ENCODE assay signal across 9 cellular contexts in genomic region chrX:81174286-81174685, GRCh38. TPM values are rescaled to one million over a fixed set of nuclear protein-coding genes. Genes with fewer than 3 reads are reported as not detected.
A peak's percentile ranks its signal among the peaks of the same experiment; 100 is the strongest.
DNase-seq lines count a peak whose midpoint lies in the region; ATAC-seq and TF ChIP-seq lines count a peak whose summit lies in the region.
"Had no signal": no experiment of that assay in that cellular context is flagged by ENCODE, and none has a peak within 500 bp of the region (broad histone marks: within the 10 kb centered on the region; RNA-seq: fewer than 3 reads in every experiment).

No MANE protein-coding gene starts in this region.

- no peaks in the 10 kb centered on the region for H3K4me1 ChIP-seq in fibroblast of lung (ENCODE audit: control insufficient read depth, extremely low read depth, insufficient read depth, low read length)
- no peaks in the 10 kb centered on the region for H3K4me1 ChIP-seq in right cardiac atrium (ENCODE audit: control insufficient read depth, insufficient read depth, low read length)

- peak; percentile 58 for ATAC-seq in GM18505 (IDR thresholded peaks at IDR 0.05; ENCODE audit: unreplicated experiment)
- no peak for ATAC-seq in right cardiac atrium

- no peaks in the 10 kb centered on the region for H3K4me1 Mint-ChIP-seq in T-helper 2 cell treated with Interferon-gamma antibody and Interleukin-4, amounts not matched to agents 5 μg/mL and 100 μg/mL, for 36 hours (ENCODE audit: low read depth)
- H3K4me1 Mint-ChIP-seq: activated B cell treated with CpG ODN at 0.5 μM for 24 hours had no signal

- no peak overlapping the region for H2AFZ ChIP-seq in fibroblast of lung (ENCODE audit: low read length)

- no peaks in the 10 kb centered on the region for H4K20me1 ChIP-seq in fibroblast of lung (ENCODE audit: control insufficient read depth, extremely low read depth, insufficient read depth, low read length)

- no peak overlapping the region for H3K27ac Mint-ChIP-seq in T-helper 2 cell treated with Interferon-gamma antibody and Interleukin-4, amounts not matched to agents 5 μg/mL and 100 μg/mL, for 36 hours
- H3K27ac Mint-ChIP-seq: activated B cell treated with CpG ODN at 0.5 μM for 24 hours had no signal

- no peaks in the 10 kb centered on the region for H3K27me3 Mint-ChIP-seq in T-helper 2 cell treated with Interferon-gamma antibody and Interleukin-4, amounts not matched to agents 5 μg/mL and 100 μg/mL, for 36 hours (ENCODE audit: low read depth)
- H3K27me3 Mint-ChIP-seq: activated B cell treated with CpG ODN at 0.5 μM for 24 hours had no signal

- H3K9me3 Mint-ChIP-seq in T-helper 2 cell treated with Interferon-gamma antibody and Interleukin-4, amounts not matched to agents 5 μg/mL and 100 μg/mL, for 36 hours = no peaks in the 10 kb centered on the region
- H3K9me3 Mint-ChIP-seq: activated B cell treated with CpG ODN at 0.5 μM for 24 hours had no signal

- no peak overlapping the region for H3K4me2 ChIP-seq in fibroblast of lung (ENCODE audit: extremely low read depth, insufficient read depth, low read length)

- DNase-seq in NCI-H460 (ENCODE audit: extremely low read depth, low read depth) = peak; percentile 35
- peak; percentile 6 to 49 for DNase-seq in fibroblast of lung (ENCODE audit: low read depth in 2 of 2)
- DNase-seq in T-helper 2 cell treated with Interferon-gamma antibody and Interleukin-4, amounts not matched to agents 5 μg/mL and 100 μg/mL, for 36 hours (ENCODE audit: low spot score) = no peak
- no peak for DNase-seq in mesenteric fat pad (ENCODE audit: low spot score)
- DNase-seq in right cardiac atrium = no peak
- no peak for DNase-seq in NCI-H1436 treated with DMSO at 0.1 percent for 48 hours (lab: John Stamatoyannopoulos, UW)
- DNase-seq: activated B cell treated with CpG ODN at 0.5 μM for 24 hours had no signal

- H3K9ac ChIP-seq in fibroblast of lung (ENCODE audit: insufficient read depth, low read length) = no peak overlapping the region

- no peak overlapping the region for H3K4me3 ChIP-seq in fibroblast of lung (replicated peaks in 1 of 4; ENCODE audit: control extremely low read depth in 1 of 4, insufficient read depth in 1 of 4, low read depth in 3 of 4, low read length in 4 of 4)
- H3K4me3 ChIP-seq in right cardiac atrium (ENCODE audit: low read length) = no peak overlapping the region

- H3K36me3 Mint-ChIP-seq in T-helper 2 cell treated with Interferon-gamma antibody and Interleukin-4, amounts not matched to agents 5 μg/mL and 100 μg/mL, for 36 hours (ENCODE audit: low read depth) = no peaks in the 10 kb centered on the region

- no peak overlapping the region for H3K4me3 Mint-ChIP-seq in T-helper 2 cell treated with Interferon-gamma antibody and Interleukin-4, amounts not matched to agents 5 μg/mL and 100 μg/mL, for 36 hours
- H3K4me3 Mint-ChIP-seq: activated B cell treated with CpG ODN at 0.5 μM for 24 hours had no signal

- WGBS in right cardiac atrium = 28% methylated on average over 1 of the region's 1 CpG

- no peaks in the 10 kb centered on the region for H3K36me3 ChIP-seq in fibroblast of lung (ENCODE audit: control insufficient read depth, insufficient read depth, low read length)

- no peaks in the 10 kb centered on the region for H3K79me2 ChIP-seq in fibroblast of lung (ENCODE audit: control insufficient read depth, insufficient read depth, low read length)

- TF ChIP-seq CTCF in 22Rv1 (IDR thresholded peaks at IDR 0.05) = peak; percentile 27
- TF ChIP-seq CTCF in fibroblast of lung (conservative IDR thresholded peaks at IDR 0.05 in 1 of 2, IDR thresholded peaks at IDR 0.05 in 1 of 2; ENCODE audit: low read depth in 1 of 2, low read length in 2 of 2) = peak in 1 of 2 donors; percentile 3

- H3K27ac ChIP-seq in 22Rv1 (no peak overlapping the region), fibroblast of lung (ENCODE audit: insufficient read depth, low read length) (no peak overlapping the region), right cardiac atrium (ENCODE audit: low read length) (no peak overlapping the region)

- intact Hi-C loops in right cardiac atrium (cut with DNase I) = loop anchor here in 1 of 4 donors (10.0 kb wide), 1 partner anchor 201 kb away; no protein-coding TSS in a partner anchor

- no peaks in the 10 kb centered on the region for H3K9me3 ChIP-seq in fibroblast of lung (ENCODE audit: control insufficient read depth, insufficient read depth, low read depth, low read length)
- no peaks in the 10 kb centered on the region for H3K9me3 ChIP-seq in right cardiac atrium (ENCODE audit: control insufficient read depth, low read length)

- no peaks in the 10 kb centered on the region for H3K27me3 ChIP-seq in fibroblast of lung (ENCODE audit: control insufficient read depth, insufficient read depth, low read length)
- no peaks in the 10 kb centered on the region for H3K27me3 ChIP-seq in right cardiac atrium (ENCODE audit: control insufficient read depth, insufficient read depth)

- no peak for TF ChIP-seq POLR2A in GM18505 (IDR thresholded peaks at IDR 0.05; ENCODE audit: borderline replicate concordance, extremely low read depth, insufficient read depth, insufficient read length)

RNA-seq across cellular contexts. Expression of gene HMGN5, which starts 27.4 kb away (rescaled TPM):
- 5.1 and 9.5 TPM in 2 replicates for total RNA-seq in NCI-H460 (2014; rRNA removed; shearing (Covaris generic))
- polyA plus RNA-seq in NCI-H460 (2014; cell fraction: nucleus; rRNA removed) = 5.1 and 9.0 TPM in 2 replicates
- total RNA-seq in fibroblast of lung = 1.5 and 1.7 TPM in 2 replicates
- 2.9 and 4.4 TPM in 2 replicates for polyA plus RNA-seq in fibroblast of lung
- polyA plus RNA-seq in fibroblast of lung (2012) = 3.6 and 5.2 TPM in 2 replicates
- not detected in 2 replicates for polyA minus RNA-seq in fibroblast of lung (ENCODE audit: low replicate concordance)
- total RNA-seq in mesenteric fat pad = 3.2 TPM
- total RNA-seq in right cardiac atrium = 1 to 10 TPM; 4.1 to 5.6 (median 4.9) TPM
- polyA plus RNA-seq in right cardiac atrium = 18.4 TPM

RNA-seq across cellular contexts. Expression of gene SH3BGRL, which starts 27.6 kb away (rescaled TPM):
- total RNA-seq in NCI-H460 (2014; rRNA removed; shearing (Covaris generic)) = 77.1 and 78.2 TPM in 2 replicates
- 29.9 and 42.0 TPM in 2 replicates for polyA plus RNA-seq in NCI-H460 (2014; cell fraction: nucleus; rRNA removed)
- total RNA-seq in fibroblast of lung (41.6 and 47.8 TPM in 2 replicates), mesenteric fat pad (87.4 TPM), right cardiac atrium (10 to 100 TPM; 61.3 to 76.7 (median 67.4) TPM)
- polyA plus RNA-seq in fibroblast of lung (119 and 258 TPM in 2 replicates), right cardiac atrium (57.7 TPM)
- polyA plus RNA-seq in fibroblast of lung (2012) = 55.7 and 138 TPM in 2 replicates
- polyA minus RNA-seq in fibroblast of lung (ENCODE audit: low replicate concordance) = 3.8 TPM in 2 replicates

Comparison
In these comparisons a context has a peak if more than half of its experiments do, and no peak if none do; other contexts are left out.
1. DNase-seq: peak in NCI-H460 (single experiment) and fibroblast of lung (2 of 2); none in T-helper 2 cell treated with Interferon-gamma antibody and Interleukin-4, amounts not matched to agents 5 μg/mL and 100 μg/mL, for 36 hours (single experiment), mesenteric fat pad (single experiment), right cardiac atrium (0 of 3) and NCI-H1436 treated with DMSO at 0.1 percent for 48 hours (single experiment).